Comparison of ENCODE assay signal across 2 cellular contexts in genomic region chr3:147413712-147414325, GRCh38.
TF ChIP-seq lines count a peak whose summit lies in the region.

No MANE protein-coding gene starts in this region.

TF ChIP-seq in A549, 52 proteins besides CTCF, POLR2A, EP300 and RAD21 (continued from another document):
- TF ChIP-seq ZFP36 (IDR thresholded peaks at IDR 0.05; ENCODE audit: borderline replicate concordance, partially characterized antibody): no peak
- no peak for TF ChIP-seq ZSCAN20 (CRISPR knock-in tag; IDR thresholded peaks at IDR 0.05)
- TF ChIP-seq NPAS2 (CRISPR knock-in tag; IDR thresholded peaks at IDR 0.05; ENCODE audit: borderline replicate concordance): no peak
TF ChIP-seq in A549: peak in this region for 0.

TF ChIP-seq in GM23338, 12 proteins besides CTCF, POLR2A, EP300 and RAD21 (continued from another document):
- no peak for TF ChIP-seq JUNB (IDR thresholded peaks at IDR 0.05; ENCODE audit: unreplicated experiment)
- no peak for TF ChIP-seq ZNF114 (CRISPR knock-in tag; IDR thresholded peaks at IDR 0.05)
- TF ChIP-seq EZH2 (IDR thresholded peaks at IDR 0.05; ENCODE audit: low read depth, unreplicated experiment): no peak
- no peak for TF ChIP-seq STAT1 (IDR thresholded peaks at IDR 0.05; ENCODE audit: unreplicated experiment)
- TF ChIP-seq NANOG (IDR thresholded peaks at IDR 0.05; ENCODE audit: borderline replicate concordance): no peak
- TF ChIP-seq ZNF462 (CRISPR knock-in tag; IDR thresholded peaks at IDR 0.05): no peak
- TF ChIP-seq ETS1 (IDR thresholded peaks at IDR 0.05): no peak
